In the genomic region with DNA sequence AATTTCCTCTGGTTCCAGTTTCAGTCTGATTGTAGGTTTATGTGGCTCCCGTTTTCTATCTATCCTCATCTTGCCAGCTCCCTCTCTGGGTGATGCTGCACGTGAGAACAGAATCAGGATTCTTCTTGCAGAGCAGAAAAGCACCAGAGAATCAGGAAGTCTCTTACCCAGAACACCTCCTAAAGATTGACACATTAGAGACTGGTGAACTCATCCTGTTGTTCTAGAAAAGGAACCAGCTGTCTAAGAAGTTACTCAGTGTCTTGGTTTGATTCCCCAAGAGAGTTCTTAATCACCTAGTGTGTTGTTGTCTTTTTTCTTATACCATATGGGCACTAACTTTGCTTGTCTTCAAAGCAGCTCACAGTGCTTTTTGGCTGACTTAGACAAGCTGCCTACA, we compare ENCODE assay signal across 13 cellular contexts.
DNase-seq lines count a peak whose midpoint lies in the region; ATAC-seq and TF ChIP-seq lines count a peak whose summit lies in the region.
"Had no signal": no experiment of that assay in that cellular context is flagged by ENCODE, and none has a peak within 500 bp of the region (broad histone marks: within the 10 kb centered on the region; RNA-seq: fewer than 3 reads in every experiment).

No MANE protein-coding gene starts in this region.

- no peak for TF ChIP-seq CTCF in epithelial cell of esophagus (IDR thresholded peaks at IDR 0.05; ENCODE audit: insufficient read depth, low read depth, low read length, missing control alignments)
- TF ChIP-seq CTCF in thyroid gland (IDR thresholded peaks at IDR 0.05), result no peak

- peak; percentile 25 for DNase-seq in GM03348 (ENCODE audit: low spot score)
- peak; percentile 57 for DNase-seq in epithelial cell of esophagus (ENCODE audit: low read depth)
- no peak for DNase-seq in thyroid gland
- DNase-seq in COLO668 (lab: John Stamatoyannopoulos, UW; ENCODE audit: unreplicated experiment), result no peak
- DNase-seq: activated naive CD8-positive, alpha-beta T cell treated with anti-CD3 and anti-CD28 coated beads for 36 hours; NCI-H69; SJCRH30; stimulated activated CD4-positive, alpha-beta T cell treated with anti-CD3 and anti-CD28 coated beads, Interleukin-4, amount 100 ng/mL, for 1 hour; stimulated activated naive CD8-positive, alpha-beta T cell treated with anti-CD3 and anti-CD28 coated beads, Interleukin-15, Interleukin-2, amounts not matched to agents 100 U/mL and 50 U/mL, for 24 hours had no signal

- intact Hi-C loops in thyroid gland (cut with DNase I), result no loop called here

- no peak for TF ChIP-seq POLR2A in thyroid gland (IDR thresholded peaks at IDR 0.05)

- no peaks in the 10 kb centered on the region for H3K36me3 ChIP-seq in thyroid gland
- H3K36me3 ChIP-seq: SJCRH30 had no signal

- H3K27me3 ChIP-seq in thyroid gland, result no peaks in the 10 kb centered on the region

- no peak overlapping the region for H3K4me3 ChIP-seq in epithelial cell of esophagus (ENCODE audit: low read length)
- H3K4me3 ChIP-seq in thyroid gland (replicated peaks in 1 of 3), result no peak overlapping the region
- H3K4me3 ChIP-seq: SJCRH30 had no signal

- H3K4me1 ChIP-seq in thyroid gland, result peaks cover 0 to 5% of the 10 kb centered on the region in 2 donors
- H3K4me1 ChIP-seq: SJCRH30 had no signal

- no peak overlapping the region for H3K27ac ChIP-seq in thyroid gland
- H3K27ac ChIP-seq: SJCRH30 had no signal

- ATAC-seq in GM19468 (IDR thresholded peaks at IDR 0.05; ENCODE audit: extremely low read depth, unreplicated experiment) (peak; percentile 39), HG03442 (IDR thresholded peaks at IDR 0.05; ENCODE audit: unreplicated experiment) (peak; percentile 76), GM21723 (IDR thresholded peaks at IDR 0.05; ENCODE audit: unreplicated experiment) (no peak), GM21367 (IDR thresholded peaks at IDR 0.05; ENCODE audit: unreplicated experiment) (no peak)
- ATAC-seq: stimulated activated naive CD8-positive, alpha-beta T cell treated with anti-CD3 and anti-CD28 coated beads, Interleukin-15, Interleukin-2, amounts not matched to agents 100 U/mL and 50 U/mL, for 24 hours had no signal

- WGBS in thyroid gland, 2 donors, result 76 to 83% methylated on average over 2 of the region's 2 CpGs

- no peaks in the 10 kb centered on the region for H3K9me3 ChIP-seq in thyroid gland
- H3K9me3 ChIP-seq: SJCRH30 had no signal

Comparison
In these comparisons a context has a peak if more than half of its experiments do, and no peak if none do; other contexts are left out.
1. DNase-seq: peak in GM03348 (single experiment) and epithelial cell of esophagus (single experiment); none in thyroid gland (0 of 2) and COLO668 (single experiment).
2. ATAC-seq: peak in GM19468 (single experiment) and HG03442 (single experiment); none in GM21723 (single experiment) and GM21367 (single experiment).